Comparison of ENCODE assay signal across 8 cellular contexts in genomic region chr11:121452609-121453150, GRCh38.
DNase-seq lines count a peak whose midpoint lies in the region; ATAC-seq and TF ChIP-seq lines count a peak whose summit lies in the region.

TSS of gene SORL1-AS1 (minus strand) at chr11:121452967.

- H3K23me2 ChIP-seq in H9 (ENCODE audit: insufficient read length, low read depth, low read length, poor library complexity, severe bottlenecking), result peaks cover 12% of the 10 kb centered on the region

- H3K23ac ChIP-seq in H9 (ENCODE audit: insufficient read length, low read depth, low read length), result no peak within 1 kb of the TSS

- peak within 1 kb of the TSS; percentile 80 for H3K14ac ChIP-seq in H9 (ENCODE audit: insufficient read depth, low read length)

- H4K5ac ChIP-seq in H9 (ENCODE audit: insufficient read length, low read depth, low read length), result no peak within 1 kb of the TSS

- H3K79me1 ChIP-seq in H9 (ENCODE audit: insufficient read depth, low read depth, low read length, poor library complexity, severe bottlenecking), result no peaks in the 10 kb centered on the region

- no peaks in the 10 kb centered on the region; the same call in 1 of the 2 replicates for H3K36me3 ChIP-seq in DND-41 (ENCODE audit: insufficient read depth, low read length)

- no peak within 1 kb of the TSS for H3T11ph ChIP-seq in H9 (ENCODE audit: low read length)

- peaks cover 13% of the 10 kb centered on the region for H3K27me3 Mint-ChIP-seq in H9 (ENCODE audit: low read depth)
- peaks cover 4% of the 10 kb centered on the region for H3K27me3 Mint-ChIP-seq in glutamatergic neuron (ENCODE audit: unreplicated experiment)

- H4K20me1 ChIP-seq in DND-41 (ENCODE audit: insufficient read depth, low read length), result no peaks in the 10 kb centered on the region
- H4K20me1 ChIP-seq in H9 (ENCODE audit: control insufficient read depth, insufficient read depth, insufficient read length), result no peaks in the 10 kb centered on the region

- H3K27me3 ChIP-seq in DND-41 (ENCODE audit: insufficient read depth, low read length, poor library complexity) (no peaks in the 10 kb centered on the region), H9 (ENCODE audit: insufficient read depth, low read length) (no peaks in the 10 kb centered on the region)

- no peak within 1 kb of the TSS for H3K56ac ChIP-seq in H9 (ENCODE audit: insufficient read length, low read depth, low read length)

- peaks cover 61 to 67% of the 10 kb centered on the region in 2 experiments for H3K4me1 Mint-ChIP-seq in H9
- H3K4me1 Mint-ChIP-seq in glutamatergic neuron (ENCODE audit: low read depth, unreplicated experiment), result peaks cover 16% of the 10 kb centered on the region

- H3K4me3 Mint-ChIP-seq in H9 (peak within 1 kb of the TSS; percentile 89 to 91), glutamatergic neuron (ENCODE audit: unreplicated experiment) (peak within 1 kb of the TSS; percentile 90)

- no peak within 1 kb of the TSS for H2BK15ac ChIP-seq in H9 (ENCODE audit: low read depth, low read length)

- no peak within 1 kb of the TSS for H4K91ac ChIP-seq in H9 (ENCODE audit: insufficient read length, low read depth, low read length)

- no peak within 1 kb of the TSS for H2BK120ac ChIP-seq in H9 (ENCODE audit: low read depth, low read length, poor library complexity, severe bottlenecking)

- intact Hi-C loops in sciatic nerve (cut with DNase I), result no loop called here

- H2BK20ac ChIP-seq in H9 (ENCODE audit: low read depth, low read length, poor library complexity, severe bottlenecking), result no peak within 1 kb of the TSS

- H2AFZ ChIP-seq in DND-41 (ENCODE audit: low read depth, low read length) (peak within 1 kb of the TSS; percentile 95), H9 (ENCODE audit: low read length) (no peak within 1 kb of the TSS)

- ATAC-seq in DND-41 (ENCODE audit: insufficient read depth, low read depth) (peak; percentile 32), sciatic nerve (peak; percentile 17)

- H3K27ac ChIP-seq in DND-41 (ENCODE audit: low read length) (peak within 1 kb of the TSS; percentile 83), H9 (ENCODE audit: insufficient read length, low read depth, low read length) (no peak within 1 kb of the TSS)

- H2BK12ac ChIP-seq in H9 (ENCODE audit: insufficient read length, low read depth, low read length), result no peak within 1 kb of the TSS

- H2AK5ac ChIP-seq in H9 (ENCODE audit: insufficient read length, low read length), result no peak within 1 kb of the TSS

- TF ChIP-seq CTCF in DND-41 (IDR thresholded peaks at IDR 0.05; ENCODE audit: borderline replicate concordance, extremely low read depth, low read length, poor library complexity, severe bottlenecking) (no peak), H9 (conservative IDR thresholded peaks at IDR 0.05) (no peak), glutamatergic neuron (IDR thresholded peaks at IDR 0.05; ENCODE audit: partially characterized antibody, unreplicated experiment) (no peak)

- DNase-seq in DND-41 (peak; percentile 42), H9 (no peak), NCI-H2029 (lab: John Stamatoyannopoulos, UW) (peak; percentile 30), glutamatergic neuron (no peak), sciatic nerve (ENCODE audit: low spot score) (no peak), UCSD-AML1 (lab: John Stamatoyannopoulos, UW; ENCODE audit: unreplicated experiment) (no peak), NCI-H1930 (lab: John Stamatoyannopoulos, UW) (no peak)
- peak; percentile 18 to 40 for DNase-seq in activated T-helper 1 cell treated with anti-CD3 and anti-CD28 coated beads, Interleukin-2, amount 50 U/mL, for 16 hours (ENCODE audit: low read depth in 1 of 2, low spot score in 1 of 2)

- H4K8ac ChIP-seq in H9 (replicated peaks; ENCODE audit: insufficient read length, low read depth, low read length), result no peak within 1 kb of the TSS

- peak within 1 kb of the TSS; percentile 44 to 65 for H3K4me3 ChIP-seq in DND-41 (ENCODE audit: low read depth in 1 of 2, low read length in 2 of 2)

- H3K9me3 ChIP-seq in DND-41 (ENCODE audit: insufficient read depth, low read length, severe bottlenecking), result no peaks in the 10 kb centered on the region
- no peaks in the 10 kb centered on the region for H3K9me3 ChIP-seq in H9 (ENCODE audit: control insufficient read depth, low read depth, low read length)

- no peaks in the 10 kb centered on the region for H3K9me3 Mint-ChIP-seq in H9
- H3K9me3 Mint-ChIP-seq in glutamatergic neuron (ENCODE audit: unreplicated experiment), result peaks cover 6% of the 10 kb centered on the region

- no peak within 1 kb of the TSS for H3K4ac ChIP-seq in H9 (ENCODE audit: low read depth, low read length)

- WGBS in H9 (ENCODE audit: extremely low coverage, insufficient read length, low lambda C conversion rate), result no CpG with 5 or more reads among the region's 21 CpGs

- H3K18ac ChIP-seq in H9 (ENCODE audit: insufficient read length, low read depth, low read length), result peak within 1 kb of the TSS; percentile 74

- H3K27ac Mint-ChIP-seq in H9, result peak within 1 kb of the TSS; percentile 38 to 95 (median 66); a peak in 6 of 7 replicates
- H3K27ac Mint-ChIP-seq in glutamatergic neuron (ENCODE audit: unreplicated experiment), result peak within 1 kb of the TSS; percentile 41

- H3K36me3 Mint-ChIP-seq in H9 (ENCODE audit: insufficient read depth in 1 of 3, low read depth in 3 of 3) (peaks cover 0 to 2% (median 0%) of the 10 kb centered on the region in 3 experiments; a peak in 2 of 7 replicates), glutamatergic neuron (ENCODE audit: unreplicated experiment) (no peaks in the 10 kb centered on the region)

- H3K4me2 ChIP-seq in DND-41 (ENCODE audit: insufficient read depth, low read length) (peak within 1 kb of the TSS; percentile 73), H9 (ENCODE audit: insufficient read depth, insufficient read length, low read length) (peak within 1 kb of the TSS; percentile 80)

- no peak within 1 kb of the TSS for H2BK5ac ChIP-seq in H9 (ENCODE audit: insufficient read length, low read length)

- H3K79me2 ChIP-seq in DND-41 (ENCODE audit: insufficient read depth, low read length) (peaks cover 59% of the 10 kb centered on the region), H9 (ENCODE audit: insufficient read depth, low read length) (peaks cover 16% of the 10 kb centered on the region; the same call in 1 of the 2 replicates)

- H3K4me1 ChIP-seq in DND-41 (ENCODE audit: insufficient read depth, low read length), result peaks cover 56% of the 10 kb centered on the region
- H3K4me1 ChIP-seq in H9 (ENCODE audit: insufficient read depth, low read length), result peaks cover 11% of the 10 kb centered on the region; the same call in 1 of the 2 replicates

- H3K9ac ChIP-seq in DND-41 (ENCODE audit: low read depth, low read length) (peak within 1 kb of the TSS; percentile 80), H9 (ENCODE audit: extremely low read depth, insufficient read length, low read length) (peak within 1 kb of the TSS; percentile 48)

Comparison
In these comparisons a context has a peak if more than half of its experiments do, and no peak if none do; other contexts are left out.
1. DNase-seq: peak in DND-41 (single experiment), NCI-H2029 (single experiment) and activated T-helper 1 cell treated with anti-CD3 and anti-CD28 coated beads, Interleukin-2, amount 50 U/mL, for 16 hours (2 of 2); none in H9 (single experiment), glutamatergic neuron (single experiment), sciatic nerve (single experiment), UCSD-AML1 (single experiment) and NCI-H1930 (0 of 2).